ENCODE assay signal across 3 cellular contexts in the genomic region with DNA sequence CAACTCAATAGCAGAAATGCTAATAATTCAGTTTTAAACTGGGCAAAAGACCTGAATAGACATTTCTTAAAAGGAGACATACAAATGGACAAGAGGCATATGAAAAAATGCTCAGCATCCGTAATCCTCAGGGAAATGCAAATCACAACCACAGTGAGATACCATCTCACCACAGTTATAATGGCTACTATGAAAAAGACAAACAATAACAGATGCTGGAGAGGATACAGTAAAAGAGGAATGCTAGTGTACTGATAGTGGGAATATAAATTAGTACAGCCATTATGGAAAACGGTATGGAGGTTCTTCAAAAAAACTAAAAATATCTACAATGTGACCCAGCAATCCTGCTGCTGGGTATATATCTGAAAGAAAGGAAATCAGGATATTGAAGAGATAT.
"Had no signal": no experiment of that assay in that cellular context is flagged by ENCODE, and none has a peak within 500 bp of the region (broad histone marks: within the 10 kb centered on the region; RNA-seq: fewer than 3 reads in every experiment).

No MANE protein-coding gene starts in this region.

- H3K4me3 ChIP-seq: GM12878 had no signal

- DNase-seq: GDM1, GF-D8 had no signal
